Comparison of ENCODE assay signal across 8 cellular contexts in genomic region chr15:74545776-74546656, GRCh38. TPM values are rescaled to one million over a fixed set of nuclear protein-coding genes. Genes with fewer than 3 reads are reported as not detected.
DNase-seq lines count a peak whose midpoint lies in the region; ATAC-seq and TF ChIP-seq lines count a peak whose summit lies in the region.

No MANE protein-coding gene starts in this region.

- peak overlapping the region in 4 of 12 donors; percentile 8 to 29 (median 20) for H3K4me3 ChIP-seq in heart left ventricle
- no peak overlapping the region for H3K4me3 ChIP-seq in aorta (ENCODE audit: low read length in 2 of 2)

- peak overlapping the region; percentile 71 for H3K4me3 Mint-ChIP-seq in activated naive CD8-positive, alpha-beta T cell treated with anti-CD3 and anti-CD28 coated beads, Interleukin-2, amount 50 U/mL, for 24 hours

- H3K4me1 Mint-ChIP-seq in activated naive CD8-positive, alpha-beta T cell treated with anti-CD3 and anti-CD28 coated beads, Interleukin-2, amount 50 U/mL, for 24 hours = peaks cover 74% of the 10 kb centered on the region

- H3K9me3 ChIP-seq in heart left ventricle (no peaks in the 10 kb centered on the region), aorta (ENCODE audit: control insufficient read depth, low read length) (no peaks in the 10 kb centered on the region)

- intact Hi-C loops in heart left ventricle (cut with DNase I) = loop anchor here in 5 of 10 donors (1.0 to 10.0 kb wide), 5 partner anchors 52 to 219 kb away; no protein-coding TSS in a partner anchor
- intact Hi-C loops in aorta (cut with DNase I) = loop anchor here in 1 of 2 donors (5.0 kb wide), 1 partner anchor 41 kb away; no protein-coding TSS in a partner anchor

- 0 to 3% (median 1%) methylated on average over 6 to 23 of the region's 23 CpGs for WGBS in heart left ventricle, 4 donors
- 0 to 1% methylated on average over 23 of the region's 23 CpGs for WGBS in aorta, 2 donors

- H3K4me1 ChIP-seq in heart left ventricle = peaks cover 0 to 59% (median 26%) of the 10 kb centered on the region in 12 donors
- peaks cover 0 to 9% of the 10 kb centered on the region in 2 donors for H3K4me1 ChIP-seq in aorta (ENCODE audit: control insufficient read depth in 1 of 2, insufficient read depth in 2 of 2, low read length in 2 of 2)

- H3K36me3 Mint-ChIP-seq in activated naive CD8-positive, alpha-beta T cell treated with anti-CD3 and anti-CD28 coated beads, Interleukin-2, amount 50 U/mL, for 24 hours (ENCODE audit: low read depth) = peaks cover 53% of the 10 kb centered on the region

- TF ChIP-seq POLR2A in heart left ventricle (IDR thresholded peaks at IDR 0.05) = no peak

- H3K36me3 ChIP-seq in heart left ventricle = peaks cover 0 to 19% (median 0%) of the 10 kb centered on the region in 9 donors
- H3K36me3 ChIP-seq in aorta (ENCODE audit: control insufficient read depth in 1 of 2, insufficient read depth in 2 of 2, low read length in 1 of 2) = peaks cover 0 to 4% of the 10 kb centered on the region in 2 donors

- peak; percentile 64 for ATAC-seq in HG02678 (IDR thresholded peaks at IDR 0.05; ENCODE audit: unreplicated experiment)
- ATAC-seq in activated naive CD8-positive, alpha-beta T cell treated with anti-CD3 and anti-CD28 coated beads, Interleukin-2, amount 50 U/mL, for 24 hours = peak; percentile 81
- ATAC-seq in heart left ventricle = peak; percentile 94 to 97 (median 95)
- peak; percentile 91 for ATAC-seq in aorta (ENCODE audit: low FRiP score)

- no peak for TF ChIP-seq CTCF in GM10266 (IDR thresholded peaks at IDR 0.05; ENCODE audit: control insufficient read depth, insufficient read depth, low read depth, missing control alignments)
- no peak for TF ChIP-seq CTCF in heart left ventricle (IDR thresholded peaks at IDR 0.05)

- H3K27ac Mint-ChIP-seq in activated naive CD8-positive, alpha-beta T cell treated with anti-CD3 and anti-CD28 coated beads, Interleukin-2, amount 50 U/mL, for 24 hours = peak overlapping the region; percentile 92

- peak; percentile 71 for DNase-seq in GM10266 (ENCODE audit: extremely low spot score)
- DNase-seq in NCI-H1417 (lab: John Stamatoyannopoulos, UW) = peak; percentile 96 to 99 (median 97)
- peak; percentile 77 for DNase-seq in T follicular helper cell (ENCODE audit: low read depth)
- DNase-seq in activated naive CD8-positive, alpha-beta T cell treated with anti-CD3 and anti-CD28 coated beads, Interleukin-2, amount 50 U/mL, for 24 hours = peak; percentile 98
- DNase-seq in heart left ventricle = peak; percentile 98 to 99 (median 99)
- peak; percentile 95 for DNase-seq in renal cortical epithelial cell (ENCODE audit: low read depth)
- peak; percentile 99 to 100 for DNase-seq in aorta

- H3K27me3 Mint-ChIP-seq in activated naive CD8-positive, alpha-beta T cell treated with anti-CD3 and anti-CD28 coated beads, Interleukin-2, amount 50 U/mL, for 24 hours = no peaks in the 10 kb centered on the region

- H3K27ac ChIP-seq in heart left ventricle (peak overlapping the region in 4 of 12 donors; percentile 4 to 35 (median 10)), aorta (ENCODE audit: low read depth in 1 of 2, low read length in 2 of 2) (no peak overlapping the region)

- H3K27me3 ChIP-seq in heart left ventricle (no peaks in the 10 kb centered on the region), aorta (ENCODE audit: control insufficient read depth in 1 of 2, insufficient read depth in 2 of 2, low read length in 1 of 2) (no peaks in the 10 kb centered on the region)

- H3K9me3 Mint-ChIP-seq in activated naive CD8-positive, alpha-beta T cell treated with anti-CD3 and anti-CD28 coated beads, Interleukin-2, amount 50 U/mL, for 24 hours = no peaks in the 10 kb centered on the region

RNA-seq across cellular contexts. Expression of gene ARID3B, which starts 5.0 kb away (rescaled TPM):
- total RNA-seq in heart left ventricle (1 to 10 TPM; 1.3 to 4.3 (median 2.6) TPM), renal cortical epithelial cell (1.7 and 3.1 TPM in 2 replicates), aorta (10 to 100 TPM; 10.9 to 11.7 TPM)
- polyA plus RNA-seq in heart left ventricle (1 to 10 TPM; 1.9 to 2.1 TPM), aorta (1 to 10 TPM; 1.8 to 4.8 TPM)
